ENCODE assay signal across 1 cellular context in genomic region chr3:136196401-136197158, GRCh38.
TF ChIP-seq lines count a peak whose summit lies in the region.

No MANE protein-coding gene starts in this region.

TF ChIP-seq in HepG2, 621 proteins besides CTCF, POLR2A, EP300 and RAD21 (continued from another document and continues in another):
- TF ChIP-seq RBAK (CRISPR knock-in tag; IDR thresholded peaks at IDR 0.05) (peak; percentile 71; the same call in 1 of the 2 replicates), MAFK (conservative IDR thresholded peaks at IDR 0.05 in 1 of 2, IDR thresholded peaks at IDR 0.05 in 1 of 2; ENCODE audit: low read length in 2 of 2) (no peak), ZNF224 (CRISPR knock-in tag; IDR thresholded peaks at IDR 0.05) (peak; percentile 98), CEBPB (IDR thresholded peaks at IDR 0.05; ENCODE audit: borderline replicate concordance, low read depth, low read length) (peak; percentile 75), USF2 (IDR thresholded peaks at IDR 0.05; ENCODE audit: low read depth, low read length) (peak; percentile 60; the same call in 1 of the 2 replicates), USF2 (CRISPR knock-in tag; IDR thresholded peaks at IDR 0.05; ENCODE audit: borderline replicate concordance) (peak; percentile 56; the same call in 1 of the 2 replicates), ZBTB14 (CRISPR knock-in tag; IDR thresholded peaks at IDR 0.05) (peak; percentile 68), ZNF607 (CRISPR knock-in tag; IDR thresholded peaks at IDR 0.05; ENCODE audit: borderline replicate concordance) (peak; percentile 99), ARID5B (CRISPR knock-in tag; IDR thresholded peaks at IDR 0.05) (peak; percentile 83), ZFP1 (CRISPR knock-in tag; IDR thresholded peaks at IDR 0.05) (no peak; the same call in 1 of the 2 replicates), AHDC1 (CRISPR knock-in tag; IDR thresholded peaks at IDR 0.05; ENCODE audit: borderline replicate concordance) (peak; percentile 82; the same call in 1 of the 2 replicates), ZNF280D (CRISPR knock-in tag; IDR thresholded peaks at IDR 0.05) (peak; percentile 99), GABPA (IDR thresholded peaks at IDR 0.05; ENCODE audit: low read depth, low read length) (no peak), GABPA (CRISPR knock-in tag; IDR thresholded peaks at IDR 0.05; ENCODE audit: low read depth) (no peak; the same call in none of the 2 replicates), CREBL2 (CRISPR knock-in tag; IDR thresholded peaks at IDR 0.05; ENCODE audit: borderline replicate concordance) (peak; percentile 96), ZNF451 (CRISPR knock-in tag; IDR thresholded peaks at IDR 0.05) (peak; percentile 99), ZNF264 (CRISPR knock-in tag; IDR thresholded peaks at IDR 0.05) (peak; percentile 94), HNF1A (IDR thresholded peaks at IDR 0.05; ENCODE audit: low read depth) (no peak), HNF1A (CRISPR knock-in tag; IDR thresholded peaks at IDR 0.05; ENCODE audit: borderline replicate concordance) (peak; percentile 81), SNAPC4 (CRISPR knock-in tag; IDR thresholded peaks at IDR 0.05) (peak; percentile 93), ATF7 (IDR thresholded peaks at IDR 0.05) (no peak), ATF7 (CRISPR knock-in tag; IDR thresholded peaks at IDR 0.05) (peak; percentile 33; the same call in 1 of the 2 replicates)
